1 cellular context compared by ENCODE assay signal in the genomic region with DNA sequence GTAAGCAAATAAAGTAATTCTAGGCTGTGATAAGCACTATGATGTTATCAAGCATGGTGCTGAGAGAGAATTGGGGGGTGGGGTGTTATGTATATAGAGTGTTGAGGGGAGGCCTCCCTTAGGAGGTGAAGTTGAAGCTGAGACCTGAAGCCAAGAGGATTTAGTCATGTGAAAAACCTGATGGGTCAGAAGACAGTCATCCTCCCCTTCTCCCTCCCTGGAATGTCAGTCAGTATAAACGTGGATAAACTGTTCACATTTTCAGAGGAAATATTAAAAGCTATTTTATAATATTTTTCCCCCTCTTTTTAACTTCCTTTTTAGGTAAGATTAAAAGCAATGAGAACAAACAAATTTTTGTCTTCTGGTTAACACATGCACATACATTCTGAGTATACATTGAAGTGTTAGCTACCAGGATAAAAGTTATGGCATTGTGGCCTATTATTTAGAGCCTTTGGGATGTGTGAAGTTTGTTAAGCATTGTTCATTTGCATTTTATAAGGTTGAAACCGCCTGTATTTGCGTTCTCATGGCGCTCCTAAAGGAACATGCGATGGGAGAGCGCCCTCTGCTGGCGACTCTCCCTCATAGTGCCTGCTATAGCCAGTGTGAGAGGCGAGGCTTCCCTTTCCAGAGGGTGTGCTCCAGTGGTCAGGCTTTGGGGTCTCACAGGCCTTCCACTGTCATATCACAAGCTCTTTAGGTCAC.
TF ChIP-seq lines count a peak whose summit lies in the region.

No MANE protein-coding gene starts in this region.

TF ChIP-seq in HepG2, 621 proteins besides CTCF, POLR2A, EP300 and RAD21 (continued from another document and continues in another):
- TF ChIP-seq ZNF274 (CRISPR knock-in tag; IDR thresholded peaks at IDR 0.05) (0 out of 2 replicates have a peak, but pooled peaks have one; percentile 58), TEAD3 (CRISPR knock-in tag; optimal IDR thresholded peaks at IDR 0.05; ENCODE audit: borderline replicate concordance) (peak; percentile 44), BORCS8-MEF2B (CRISPR knock-in tag; IDR thresholded peaks at IDR 0.05) (0 out of 2 replicates have a peak, but pooled peaks have one; percentile 18), YEATS4 (CRISPR knock-in tag; IDR thresholded peaks at IDR 0.05; ENCODE audit: borderline replicate concordance) (0 out of 2 replicates have a peak, but pooled peaks have one; percentile 32), ZNF605 (CRISPR knock-in tag; IDR thresholded peaks at IDR 0.05) (peak; percentile 78), CHCHD3 (CRISPR knock-in tag; IDR thresholded peaks at IDR 0.05) (no peak), ZNF367 (CRISPR knock-in tag; IDR thresholded peaks at IDR 0.05; ENCODE audit: borderline replicate concordance) (no peak), IRF2 (CRISPR knock-in tag; IDR thresholded peaks at IDR 0.05) (peak; percentile 75; the same call in 1 of the 2 replicates), ZMAT3 (CRISPR knock-in tag; conservative IDR thresholded peaks at IDR 0.05) (no peak), MLLT10 (CRISPR knock-in tag; IDR thresholded peaks at IDR 0.05) (no peak), KDM3A (CRISPR knock-in tag; IDR thresholded peaks at IDR 0.05; ENCODE audit: low read depth) (0 out of 2 replicates have a peak, but pooled peaks have one; percentile 80), ERF (CRISPR knock-in tag; IDR thresholded peaks at IDR 0.05) (peak; percentile 67), RXRB (CRISPR knock-in tag; IDR thresholded peaks at IDR 0.05; ENCODE audit: borderline replicate concordance) (peak; percentile 65; the same call in 1 of the 2 replicates), ZNF331 (CRISPR knock-in tag; IDR thresholded peaks at IDR 0.05) (peak; percentile 43; the same call in 1 of the 2 replicates), TGIF2 (CRISPR knock-in tag; IDR thresholded peaks at IDR 0.05) (peak; percentile 53; the same call in 1 of the 2 replicates), ZNF160 (CRISPR knock-in tag; IDR thresholded peaks at IDR 0.05) (no peak), STAG1 (CRISPR knock-in tag; IDR thresholded peaks at IDR 0.05) (peak; percentile 97), ZNF205 (CRISPR knock-in tag; IDR thresholded peaks at IDR 0.05) (peak; percentile 32; the same call in 1 of the 2 replicates), PAX8 (CRISPR knock-in tag; IDR thresholded peaks at IDR 0.05; ENCODE audit: borderline replicate concordance) (0 out of 2 replicates have a peak, but pooled peaks have one; percentile 25), CHD2 (IDR thresholded peaks at IDR 0.05; ENCODE audit: low read depth, low read length) (no peak), ZNF564 (CRISPR knock-in tag; IDR thresholded peaks at IDR 0.05) (0 out of 2 replicates have a peak, but pooled peaks have one; percentile 27), PAF1 (CRISPR knock-in tag; IDR thresholded peaks at IDR 0.05) (no peak), ZNF788 (CRISPR knock-in tag; IDR thresholded peaks at IDR 0.05; ENCODE audit: borderline replicate concordance) (peak; percentile 20; the same call in 1 of the 2 replicates), PAWR (CRISPR knock-in tag; IDR thresholded peaks at IDR 0.05; ENCODE audit: borderline replicate concordance) (no peak), AHR (CRISPR knock-in tag; IDR thresholded peaks at IDR 0.05) (0 out of 2 replicates have a peak, but pooled peaks have one; percentile 65), ZNF124 (CRISPR knock-in tag; IDR thresholded peaks at IDR 0.05) (0 out of 2 replicates have a peak, but pooled peaks have one; percentile 56), FOXC1 (CRISPR knock-in tag; IDR thresholded peaks at IDR 0.05; ENCODE audit: borderline replicate concordance) (0 out of 2 replicates have a peak, but pooled peaks have one; percentile 18), HOXA9 (CRISPR knock-in tag; IDR thresholded peaks at IDR 0.05; ENCODE audit: borderline replicate concordance) (no peak), RELA (CRISPR knock-in tag; IDR thresholded peaks at IDR 0.05) (0 out of 2 replicates have a peak, but pooled peaks have one; percentile 67), ELF3 (CRISPR knock-in tag; IDR thresholded peaks at IDR 0.05) (peak; percentile 56), ZFP1 (CRISPR knock-in tag; IDR thresholded peaks at IDR 0.05) (0 out of 2 replicates have a peak, but pooled peaks have one; percentile 18), HOXA3 (CRISPR knock-in tag; IDR thresholded peaks at IDR 0.05) (no peak; the same call in 1 of the 2 replicates), ZFX (CRISPR knock-in tag; IDR thresholded peaks at IDR 0.05; ENCODE audit: low read depth) (peak; percentile 61), ZIK1 (CRISPR knock-in tag; IDR thresholded peaks at IDR 0.05; ENCODE audit: borderline replicate concordance, low read depth) (no peak), ZEB1 (IDR thresholded peaks at IDR 0.05; ENCODE audit: insufficient replicate concordance, low read depth) (no peak), PPARG (CRISPR knock-in tag; conservative IDR thresholded peaks at IDR 0.05) (peak; percentile 38; the same call in 1 of the 2 replicates), SP140L (CRISPR knock-in tag; IDR thresholded peaks at IDR 0.05; ENCODE audit: borderline replicate concordance) (no peak), ZFP36L1 (CRISPR knock-in tag; IDR thresholded peaks at IDR 0.05) (no peak), MAFF (IDR thresholded peaks at IDR 0.05; ENCODE audit: low read depth, low read length) (no peak), THAP11 (CRISPR knock-in tag; IDR thresholded peaks at IDR 0.05) (peak; percentile 36; the same call in 1 of the 2 replicates), MED1 (CRISPR knock-in tag; IDR thresholded peaks at IDR 0.05) (0 out of 2 replicates have a peak, but pooled peaks have one; percentile 27), ZSCAN12 (CRISPR knock-in tag; IDR thresholded peaks at IDR 0.05) (no peak), FOXA3 (CRISPR knock-in tag; IDR thresholded peaks at IDR 0.05) (peak; percentile 14; the same call in 1 of the 2 replicates), FOSL2 (CRISPR knock-in tag; IDR thresholded peaks at IDR 0.05) (0 out of 2 replicates have a peak, but pooled peaks have one; percentile 35)
- TF ChIP-seq, protein P1, sequence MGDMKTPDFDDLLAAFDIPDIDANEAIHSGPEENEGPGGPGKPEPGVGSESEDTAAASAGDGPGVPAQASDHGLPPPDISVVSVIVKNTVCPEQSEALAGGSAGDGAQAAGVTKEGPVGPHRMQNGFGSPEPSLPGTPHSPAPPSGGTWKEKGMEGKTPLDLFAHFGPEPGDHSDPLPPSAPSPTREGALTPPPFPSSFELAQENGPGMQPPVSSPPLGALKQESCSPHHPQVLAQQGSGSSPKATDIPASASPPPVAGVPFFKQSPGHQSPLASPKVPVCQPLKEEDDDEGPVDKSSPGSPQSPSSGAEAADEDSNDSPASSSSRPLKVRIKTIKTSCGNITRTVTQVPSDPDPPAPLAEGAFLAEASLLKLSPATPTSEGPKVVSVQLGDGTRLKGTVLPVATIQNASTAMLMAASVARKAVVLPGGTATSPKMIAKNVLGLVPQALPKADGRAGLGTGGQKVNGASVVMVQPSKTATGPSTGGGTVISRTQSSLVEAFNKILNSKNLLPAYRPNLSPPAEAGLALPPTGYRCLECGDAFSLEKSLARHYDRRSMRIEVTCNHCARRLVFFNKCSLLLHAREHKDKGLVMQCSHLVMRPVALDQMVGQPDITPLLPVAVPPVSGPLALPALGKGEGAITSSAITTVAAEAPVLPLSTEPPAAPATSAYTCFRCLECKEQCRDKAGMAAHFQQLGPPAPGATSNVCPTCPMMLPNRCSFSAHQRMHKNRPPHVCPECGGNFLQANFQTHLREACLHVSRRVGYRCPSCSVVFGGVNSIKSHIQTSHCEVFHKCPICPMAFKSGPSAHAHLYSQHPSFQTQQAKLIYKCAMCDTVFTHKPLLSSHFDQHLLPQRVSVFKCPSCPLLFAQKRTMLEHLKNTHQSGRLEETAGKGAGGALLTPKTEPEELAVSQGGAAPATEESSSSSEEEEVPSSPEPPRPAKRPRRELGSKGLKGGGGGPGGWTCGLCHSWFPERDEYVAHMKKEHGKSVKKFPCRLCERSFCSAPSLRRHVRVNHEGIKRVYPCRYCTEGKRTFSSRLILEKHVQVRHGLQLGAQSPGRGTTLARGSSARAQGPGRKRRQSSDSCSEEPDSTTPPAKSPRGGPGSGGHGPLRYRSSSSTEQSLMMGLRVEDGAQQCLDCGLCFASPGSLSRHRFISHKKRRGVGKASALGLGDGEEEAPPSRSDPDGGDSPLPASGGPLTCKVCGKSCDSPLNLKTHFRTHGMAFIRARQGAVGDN (CRISPR knock-in tag; IDR thresholded peaks at IDR 0.05), result peak; percentile 53
- TF ChIP-seq, protein P2, sequence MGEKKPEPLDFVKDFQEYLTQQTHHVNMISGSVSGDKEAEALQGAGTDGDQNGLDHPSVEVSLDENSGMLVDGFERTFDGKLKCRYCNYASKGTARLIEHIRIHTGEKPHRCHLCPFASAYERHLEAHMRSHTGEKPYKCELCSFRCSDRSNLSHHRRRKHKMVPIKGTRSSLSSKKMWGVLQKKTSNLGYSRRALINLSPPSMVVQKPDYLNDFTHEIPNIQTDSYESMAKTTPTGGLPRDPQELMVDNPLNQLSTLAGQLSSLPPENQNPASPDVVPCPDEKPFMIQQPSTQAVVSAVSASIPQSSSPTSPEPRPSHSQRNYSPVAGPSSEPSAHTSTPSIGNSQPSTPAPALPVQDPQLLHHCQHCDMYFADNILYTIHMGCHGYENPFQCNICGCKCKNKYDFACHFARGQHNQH (CRISPR knock-in tag; IDR thresholded peaks at IDR 0.05), result 0 out of 2 replicates have a peak, but pooled peaks have one; percentile 35
- TF ChIP-seq, protein P3, sequence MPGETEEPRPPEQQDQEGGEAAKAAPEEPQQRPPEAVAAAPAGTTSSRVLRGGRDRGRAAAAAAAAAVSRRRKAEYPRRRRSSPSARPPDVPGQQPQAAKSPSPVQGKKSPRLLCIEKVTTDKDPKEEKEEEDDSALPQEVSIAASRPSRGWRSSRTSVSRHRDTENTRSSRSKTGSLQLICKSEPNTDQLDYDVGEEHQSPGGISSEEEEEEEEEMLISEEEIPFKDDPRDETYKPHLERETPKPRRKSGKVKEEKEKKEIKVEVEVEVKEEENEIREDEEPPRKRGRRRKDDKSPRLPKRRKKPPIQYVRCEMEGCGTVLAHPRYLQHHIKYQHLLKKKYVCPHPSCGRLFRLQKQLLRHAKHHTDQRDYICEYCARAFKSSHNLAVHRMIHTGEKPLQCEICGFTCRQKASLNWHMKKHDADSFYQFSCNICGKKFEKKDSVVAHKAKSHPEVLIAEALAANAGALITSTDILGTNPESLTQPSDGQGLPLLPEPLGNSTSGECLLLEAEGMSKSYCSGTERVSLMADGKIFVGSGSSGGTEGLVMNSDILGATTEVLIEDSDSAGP (CRISPR knock-in tag; IDR thresholded peaks at IDR 0.05; ENCODE audit: borderline replicate concordance), result peak; percentile 27; the same call in 1 of the 2 replicates
- TF ChIP-seq, protein P4, sequence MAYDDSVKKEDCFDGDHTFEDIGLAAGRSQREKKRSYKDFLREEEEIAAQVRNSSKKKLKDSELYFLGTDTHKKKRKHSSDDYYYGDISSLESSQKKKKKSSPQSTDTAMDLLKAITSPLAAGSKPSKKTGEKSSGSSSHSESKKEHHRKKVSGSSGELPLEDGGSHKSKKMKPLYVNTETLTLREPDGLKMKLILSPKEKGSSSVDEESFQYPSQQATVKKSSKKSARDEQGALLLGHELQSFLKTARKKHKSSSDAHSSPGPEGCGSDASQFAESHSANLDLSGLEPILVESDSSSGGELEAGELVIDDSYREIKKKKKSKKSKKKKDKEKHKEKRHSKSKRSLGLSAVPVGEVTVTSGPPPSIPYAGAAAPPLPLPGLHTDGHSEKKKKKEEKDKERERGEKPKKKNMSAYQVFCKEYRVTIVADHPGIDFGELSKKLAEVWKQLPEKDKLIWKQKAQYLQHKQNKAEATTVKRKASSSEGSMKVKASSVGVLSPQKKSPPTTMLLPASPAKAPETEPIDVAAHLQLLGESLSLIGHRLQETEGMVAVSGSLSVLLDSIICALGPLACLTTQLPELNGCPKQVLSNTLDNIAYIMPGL (CRISPR knock-in tag; IDR thresholded peaks at IDR 0.05; ENCODE audit: borderline replicate concordance in 1 of 2, low read depth in 1 of 2), result peak; percentile 69 to 89; a peak in 3 of 4 replicates
- TF ChIP-seq, protein P5, sequence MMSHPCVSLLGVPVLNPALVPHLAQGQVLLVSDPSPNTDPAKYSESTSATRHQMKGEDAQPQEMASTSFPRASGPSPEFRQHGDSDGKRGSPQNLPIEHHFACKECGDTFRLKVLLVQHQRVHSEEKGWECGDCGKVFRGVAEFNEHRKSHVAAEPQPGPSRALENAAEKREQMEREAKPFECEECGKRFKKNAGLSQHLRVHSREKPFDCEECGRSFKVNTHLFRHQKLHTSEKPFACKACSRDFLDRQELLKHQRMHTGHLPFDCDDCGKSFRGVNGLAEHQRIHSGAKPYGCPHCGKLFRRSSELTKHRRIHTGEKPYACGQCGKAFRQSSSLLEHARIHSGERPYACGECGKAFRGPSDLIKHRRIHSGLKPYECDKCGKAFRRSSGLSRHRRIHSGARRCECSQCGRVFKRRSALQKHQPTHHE (CRISPR knock-in tag; IDR thresholded peaks at IDR 0.05; ENCODE audit: borderline replicate concordance), result no peak
- TF ChIP-seq, protein P6, sequence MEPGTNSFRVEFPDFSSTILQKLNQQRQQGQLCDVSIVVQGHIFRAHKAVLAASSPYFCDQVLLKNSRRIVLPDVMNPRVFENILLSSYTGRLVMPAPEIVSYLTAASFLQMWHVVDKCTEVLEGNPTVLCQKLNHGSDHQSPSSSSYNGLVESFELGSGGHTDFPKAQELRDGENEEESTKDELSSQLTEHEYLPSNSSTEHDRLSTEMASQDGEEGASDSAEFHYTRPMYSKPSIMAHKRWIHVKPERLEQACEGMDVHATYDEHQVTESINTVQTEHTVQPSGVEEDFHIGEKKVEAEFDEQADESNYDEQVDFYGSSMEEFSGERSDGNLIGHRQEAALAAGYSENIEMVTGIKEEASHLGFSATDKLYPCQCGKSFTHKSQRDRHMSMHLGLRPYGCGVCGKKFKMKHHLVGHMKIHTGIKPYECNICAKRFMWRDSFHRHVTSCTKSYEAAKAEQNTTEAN (CRISPR knock-in tag; conservative IDR thresholded peaks at IDR 0.05), result 0 out of 2 replicates have a peak, but pooled peaks have one; percentile 54
- TF ChIP-seq, protein P7, sequence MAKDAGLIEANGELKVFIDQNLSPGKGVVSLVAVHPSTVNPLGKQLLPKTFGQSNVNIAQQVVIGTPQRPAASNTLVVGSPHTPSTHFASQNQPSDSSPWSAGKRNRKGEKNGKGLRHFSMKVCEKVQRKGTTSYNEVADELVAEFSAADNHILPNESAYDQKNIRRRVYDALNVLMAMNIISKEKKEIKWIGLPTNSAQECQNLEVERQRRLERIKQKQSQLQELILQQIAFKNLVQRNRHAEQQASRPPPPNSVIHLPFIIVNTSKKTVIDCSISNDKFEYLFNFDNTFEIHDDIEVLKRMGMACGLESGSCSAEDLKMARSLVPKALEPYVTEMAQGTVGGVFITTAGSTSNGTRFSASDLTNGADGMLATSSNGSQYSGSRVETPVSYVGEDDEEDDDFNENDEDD (CRISPR knock-in tag; IDR thresholded peaks at IDR 0.05; ENCODE audit: borderline replicate concordance), result peak; percentile 46; the same call in 1 of the 2 replicates
- TF ChIP-seq, protein P8, sequence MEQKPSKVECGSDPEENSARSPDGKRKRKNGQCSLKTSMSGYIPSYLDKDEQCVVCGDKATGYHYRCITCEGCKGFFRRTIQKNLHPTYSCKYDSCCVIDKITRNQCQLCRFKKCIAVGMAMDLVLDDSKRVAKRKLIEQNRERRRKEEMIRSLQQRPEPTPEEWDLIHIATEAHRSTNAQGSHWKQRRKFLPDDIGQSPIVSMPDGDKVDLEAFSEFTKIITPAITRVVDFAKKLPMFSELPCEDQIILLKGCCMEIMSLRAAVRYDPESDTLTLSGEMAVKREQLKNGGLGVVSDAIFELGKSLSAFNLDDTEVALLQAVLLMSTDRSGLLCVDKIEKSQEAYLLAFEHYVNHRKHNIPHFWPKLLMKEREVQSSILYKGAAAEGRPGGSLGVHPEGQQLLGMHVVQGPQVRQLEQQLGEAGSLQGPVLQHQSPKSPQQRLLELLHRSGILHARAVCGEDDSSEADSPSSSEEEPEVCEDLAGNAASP (CRISPR knock-in tag; IDR thresholded peaks at IDR 0.05; ENCODE audit: borderline replicate concordance), result peak; percentile 39; the same call in 1 of the 2 replicates
